22 cellular contexts compared by ENCODE assay signal in genomic region chr22:38009000-38009806, GRCh38. TPM values are rescaled to one million over a fixed set of nuclear protein-coding genes. Genes with fewer than 3 reads are reported as not detected.
DNase-seq lines count a peak whose midpoint lies in the region; ATAC-seq and TF ChIP-seq lines count a peak whose summit lies in the region.
"Had no signal": no experiment of that assay in that cellular context is flagged by ENCODE, and none has a peak within 500 bp of the region (broad histone marks: within the 10 kb centered on the region; RNA-seq: fewer than 3 reads in every experiment).

No MANE protein-coding gene starts in this region.

- H3K79me1 ChIP-seq in trophoblast cell (ENCODE audit: low read length) = no peaks in the 10 kb centered on the region

- H3K9me3 Mint-ChIP-seq in activated naive CD8-positive, alpha-beta T cell (ENCODE audit: low read depth) = no peaks in the 10 kb centered on the region
- H3K9me3 Mint-ChIP-seq in activated naive CD8-positive, alpha-beta T cell treated with anti-CD3 and anti-CD28 coated beads for 36 hours = no peaks in the 10 kb centered on the region
- no peaks in the 10 kb centered on the region for H3K9me3 Mint-ChIP-seq in activated CD8-positive, alpha-beta T cell treated with anti-CD3 and anti-CD28 coated beads, Interleukin-2, amount 10 ng/mL, durations not matched to agents 7 days and 5 days (ENCODE audit: insufficient read depth)
- no peaks in the 10 kb centered on the region for H3K9me3 Mint-ChIP-seq in memory B cell
- H3K9me3 Mint-ChIP-seq: activated T-helper 2 cell treated with anti-CD3 and anti-CD28 coated beads, Interferon-gamma antibody, Interleukin-2, Interleukin-4, amounts not matched to agents 10 μg/mL and 5 μg/mL and 100 μg/mL, durations not matched to agents 14 hours and 24 hours and 36 hours; T-helper 2 cell treated with Interferon-gamma antibody and Interleukin-4, amounts not matched to agents 5 μg/mL and 100 μg/mL, for 36 hours had no signal

- H3K4ac ChIP-seq in trophoblast cell (ENCODE audit: low read depth, low read length) = no peak overlapping the region

- no peak overlapping the region for H2BK120ac ChIP-seq in trophoblast cell (ENCODE audit: insufficient read depth, low read length, poor library complexity)

- peaks cover 0 to 3% (median 0%) of the 10 kb centered on the region in 3 donors for H3K36me3 ChIP-seq in tibial nerve
- H3K36me3 ChIP-seq in trophoblast cell (ENCODE audit: control insufficient read depth in 1 of 2, insufficient read depth in 2 of 2, low read length in 2 of 2) = no peaks in the 10 kb centered on the region

- H3K79me2 ChIP-seq in trophoblast cell (ENCODE audit: control insufficient read depth, insufficient read depth, low read length, poor library complexity) = no peaks in the 10 kb centered on the region

- H2BK5ac ChIP-seq in trophoblast cell (ENCODE audit: low read depth, low read length, poor library complexity) = no peak overlapping the region

- TF ChIP-seq CTCF in tibial nerve (IDR thresholded peaks at IDR 0.05) = no peak

- no peak for TF ChIP-seq POLR2A in tibial nerve (IDR thresholded peaks at IDR 0.05)

- H3K9ac ChIP-seq in trophoblast cell (ENCODE audit: low read length) = no peak overlapping the region

- no peak overlapping the region for H3K4me2 ChIP-seq in trophoblast cell (ENCODE audit: low read length)

- POLR2A ChIA-PET in activated CD8-positive, alpha-beta T cell treated with anti-CD3 and anti-CD28 coated beads, Interleukin-2, amount 10 ng/mL, durations not matched to agents 7 days and 5 days (lab: Charles Lee) = no interaction called here

- no peak overlapping the region for H4K8ac ChIP-seq in trophoblast cell (ENCODE audit: low read depth, low read length)

- H3K4me1 ChIP-seq in tibial nerve = peaks cover 0 to 30% (median 8%) of the 10 kb centered on the region in 4 donors
- peaks cover 2 to 3% of the 10 kb centered on the region in 2 experiments for H3K4me1 ChIP-seq in trophoblast cell (ENCODE audit: control insufficient read depth in 1 of 2, insufficient read depth in 2 of 2, low read length in 2 of 2)

- H3K14ac ChIP-seq in trophoblast cell (ENCODE audit: low read length) = no peak overlapping the region

- H3K4me1 Mint-ChIP-seq in activated naive CD8-positive, alpha-beta T cell (ENCODE audit: low read depth) = peaks cover 2% of the 10 kb centered on the region
- peaks cover 4% of the 10 kb centered on the region for H3K4me1 Mint-ChIP-seq in activated naive CD8-positive, alpha-beta T cell treated with anti-CD3 and anti-CD28 coated beads for 36 hours
- peaks cover 13% of the 10 kb centered on the region for H3K4me1 Mint-ChIP-seq in activated CD8-positive, alpha-beta T cell treated with anti-CD3 and anti-CD28 coated beads, Interleukin-2, amount 10 ng/mL, durations not matched to agents 7 days and 5 days (ENCODE audit: low read depth)
- peaks cover 3% of the 10 kb centered on the region for H3K4me1 Mint-ChIP-seq in memory B cell

- peak overlapping the region; percentile 23 for H3K27ac Mint-ChIP-seq in activated naive CD8-positive, alpha-beta T cell
- H3K27ac Mint-ChIP-seq in activated naive CD8-positive, alpha-beta T cell treated with anti-CD3 and anti-CD28 coated beads for 36 hours = no peak overlapping the region
- H3K27ac Mint-ChIP-seq in activated CD8-positive, alpha-beta T cell treated with anti-CD3 and anti-CD28 coated beads, Interleukin-2, amount 10 ng/mL, durations not matched to agents 7 days and 5 days = peak overlapping the region; percentile 27
- peak overlapping the region; percentile 4 for H3K27ac Mint-ChIP-seq in memory B cell
- H3K27ac Mint-ChIP-seq: activated T-helper 2 cell treated with anti-CD3 and anti-CD28 coated beads, Interferon-gamma antibody, Interleukin-2, Interleukin-4, amounts not matched to agents 10 μg/mL and 5 μg/mL and 100 μg/mL, durations not matched to agents 14 hours and 24 hours and 36 hours; T-helper 2 cell treated with Interferon-gamma antibody and Interleukin-4, amounts not matched to agents 5 μg/mL and 100 μg/mL, for 36 hours had no signal

- H4K91ac ChIP-seq in trophoblast cell (ENCODE audit: low read depth, low read length) = no peak overlapping the region

- H3K27ac ChIP-seq in tibial nerve = peak overlapping the region; percentile 46 to 97 (median 74)
- no peak overlapping the region for H3K27ac ChIP-seq in trophoblast cell (ENCODE audit: low read depth, low read length)

- no peak for DNase-seq in activated naive CD8-positive, alpha-beta T cell treated with anti-CD3 and anti-CD28 coated beads for 36 hours
- no peak for DNase-seq in activated CD8-positive, alpha-beta T cell treated with anti-CD3 and anti-CD28 coated beads, Interleukin-2, amount 10 ng/mL, durations not matched to agents 7 days and 5 days
- DNase-seq in memory B cell (ENCODE audit: low spot score in 2 of 2) = no peak
- no peak for DNase-seq in tibial nerve (ENCODE audit: low spot score in 2 of 2)
- DNase-seq in mucosa of gallbladder (ENCODE audit: low spot score) = no peak
- DNase-seq in trophoblast cell = no peak
- DNase-seq: activated CD4-positive, alpha-beta T cell treated with anti-CD3 and anti-CD28 coated beads, Interleukin-2, amount 10 ng/mL, durations not matched to agents 7 days and 5 days; C1 segment of cervical spinal cord; cortex of kidney; EL; NCI-H1092; NCI-H187 treated with DMSO at 0.1 percent for 48 hours; NCI-H226 had no signal

- CTCF ChIA-PET in activated CD8-positive, alpha-beta T cell treated with anti-CD3 and anti-CD28 coated beads, Interleukin-2, amount 10 ng/mL, durations not matched to agents 7 days and 5 days (lab: Charles Lee) = no interaction called here

- H3K18ac ChIP-seq in trophoblast cell (ENCODE audit: low read length) = no peak overlapping the region

- H3K4me3 ChIP-seq in tibial nerve (no peak overlapping the region), trophoblast cell (ENCODE audit: low read depth, low read length) (no peak overlapping the region)

- no peak overlapping the region for H4K12ac ChIP-seq in trophoblast cell (ENCODE audit: low read depth, low read length)

- no peak overlapping the region for H2AK5ac ChIP-seq in trophoblast cell (ENCODE audit: low read length)

- ATAC-seq in activated CD8-positive, alpha-beta T cell treated with anti-CD3 and anti-CD28 coated beads, Interleukin-2, amount 10 ng/mL, durations not matched to agents 7 days and 5 days = peak; percentile 33
- no peak for ATAC-seq in memory B cell (ENCODE audit: low read depth)
- ATAC-seq in HG02678 (IDR thresholded peaks at IDR 0.05; ENCODE audit: unreplicated experiment) = no peak

- no peak overlapping the region for H2BK12ac ChIP-seq in trophoblast cell (ENCODE audit: low read length)

- no peak overlapping the region for H3K23ac ChIP-seq in trophoblast cell (ENCODE audit: low read length)

- no peaks in the 10 kb centered on the region for H3K36me3 Mint-ChIP-seq in activated naive CD8-positive, alpha-beta T cell
- H3K36me3 Mint-ChIP-seq in activated naive CD8-positive, alpha-beta T cell treated with anti-CD3 and anti-CD28 coated beads for 36 hours = no peaks in the 10 kb centered on the region
- H3K36me3 Mint-ChIP-seq in activated CD8-positive, alpha-beta T cell treated with anti-CD3 and anti-CD28 coated beads, Interleukin-2, amount 10 ng/mL, durations not matched to agents 7 days and 5 days (ENCODE audit: low read depth) = no peaks in the 10 kb centered on the region
- no peaks in the 10 kb centered on the region for H3K36me3 Mint-ChIP-seq in memory B cell

- no peaks in the 10 kb centered on the region for H3K9me3 ChIP-seq in tibial nerve
- no peaks in the 10 kb centered on the region for H3K9me3 ChIP-seq in trophoblast cell (ENCODE audit: insufficient read depth, low read depth, low read length)

- no peak overlapping the region for H2AFZ ChIP-seq in trophoblast cell (ENCODE audit: insufficient read depth, low read length, poor library complexity)

- no peak for TF ChIP-seq EP300 in tibial nerve (IDR thresholded peaks at IDR 0.05)

- no peaks in the 10 kb centered on the region for H3K27me3 ChIP-seq in tibial nerve
- H3K27me3 ChIP-seq in trophoblast cell (ENCODE audit: insufficient read depth, low read length) = no peaks in the 10 kb centered on the region

- no peaks in the 10 kb centered on the region for H3K27me3 Mint-ChIP-seq in activated naive CD8-positive, alpha-beta T cell
- H3K27me3 Mint-ChIP-seq in activated naive CD8-positive, alpha-beta T cell treated with anti-CD3 and anti-CD28 coated beads for 36 hours = no peaks in the 10 kb centered on the region
- H3K27me3 Mint-ChIP-seq in activated CD8-positive, alpha-beta T cell treated with anti-CD3 and anti-CD28 coated beads, Interleukin-2, amount 10 ng/mL, durations not matched to agents 7 days and 5 days (ENCODE audit: low read depth) = no peaks in the 10 kb centered on the region
- no peaks in the 10 kb centered on the region for H3K27me3 Mint-ChIP-seq in memory B cell
- H3K27me3 Mint-ChIP-seq: activated CD4-positive, alpha-beta T cell treated with anti-CD3 and anti-CD28 coated beads, Interleukin-2, amount 10 ng/mL, durations not matched to agents 7 days and 5 days had no signal

- WGBS in tibial nerve, 2 donors = 49 to 53% methylated on average over 14 of the region's 14 CpGs
- no CpG with 5 or more reads among the region's 14 CpGs for WGBS in trophoblast cell (ENCODE audit: extremely low coverage, insufficient coverage, insufficient read length)

- no peak overlapping the region for H3K4me3 Mint-ChIP-seq in activated naive CD8-positive, alpha-beta T cell
- H3K4me3 Mint-ChIP-seq in activated naive CD8-positive, alpha-beta T cell treated with anti-CD3 and anti-CD28 coated beads for 36 hours = no peak overlapping the region
- no peak overlapping the region for H3K4me3 Mint-ChIP-seq in activated CD8-positive, alpha-beta T cell treated with anti-CD3 and anti-CD28 coated beads, Interleukin-2, amount 10 ng/mL, durations not matched to agents 7 days and 5 days
- no peak overlapping the region for H3K4me3 Mint-ChIP-seq in memory B cell
- H3K4me3 Mint-ChIP-seq: activated CD4-positive, alpha-beta T cell treated with anti-CD3 and anti-CD28 coated beads, Interleukin-2, amount 10 ng/mL, durations not matched to agents 7 days and 5 days; brain; T-helper 2 cell treated with Interferon-gamma antibody and Interleukin-4, amounts not matched to agents 5 μg/mL and 100 μg/mL, for 36 hours had no signal

RNA-seq across cellular contexts. Expression of gene SOX10, which starts 24.8 kb away (rescaled TPM):
- not detected for total RNA-seq in activated naive CD8-positive, alpha-beta T cell treated with anti-CD3 and anti-CD28 coated beads for 36 hours
- total RNA-seq in activated CD8-positive, alpha-beta T cell treated with anti-CD3 and anti-CD28 coated beads, Interleukin-2, amount 10 ng/mL, durations not matched to agents 7 days and 5 days = not detected
- total RNA-seq in tibial nerve (10 to 100 TPM; 59.9 to 94.0 (median 84.2) TPM), mucosa of gallbladder (5.1 TPM)
- 0.10 and 0.15 TPM in 2 replicates for polyA plus RNA-seq in trophoblast cell (2013)
- total RNA-seq: A673; activated CD4-positive, alpha-beta T cell treated with anti-CD3 and anti-CD28 coated beads, Interleukin-2, amount 10 ng/mL, durations not matched to agents 7 days and 5 days; activated T-helper 2 cell treated with anti-CD3 and anti-CD28 coated beads, Interferon-gamma antibody, Interleukin-2, Interleukin-4, amounts not matched to agents 10 μg/mL and 5 μg/mL and 100 μg/mL, durations not matched to agents 14 hours and 24 hours and 36 hours; fibroblast of lung; mononuclear cell had no signal
- polyA plus RNA-seq: fibroblast of lung had no signal

RNA-seq across cellular contexts. Expression of gene PICK1, which starts 48.0 kb away (rescaled TPM):
- total RNA-seq in activated naive CD8-positive, alpha-beta T cell treated with anti-CD3 and anti-CD28 coated beads for 36 hours = 10 to 100 TPM; 19.3 TPM
- total RNA-seq in activated CD8-positive, alpha-beta T cell treated with anti-CD3 and anti-CD28 coated beads, Interleukin-2, amount 10 ng/mL, durations not matched to agents 7 days and 5 days = 10 to 100 TPM; 12.7 to 14.0 TPM
- 10 to 100 TPM; 32.1 to 49.8 (median 44.2) TPM for total RNA-seq in tibial nerve
- total RNA-seq in mucosa of gallbladder = 49.0 TPM
- 13.7 TPM in 2 replicates for polyA plus RNA-seq in trophoblast cell (2013)

RNA-seq across cellular contexts. Expression of gene POLR2F, which starts 55.7 kb away (rescaled TPM):
- total RNA-seq in activated naive CD8-positive, alpha-beta T cell treated with anti-CD3 and anti-CD28 coated beads for 36 hours = 100 to 1,000 TPM; 131 to 140 TPM
- total RNA-seq in activated CD8-positive, alpha-beta T cell treated with anti-CD3 and anti-CD28 coated beads, Interleukin-2, amount 10 ng/mL, durations not matched to agents 7 days and 5 days = 10 to 100 TPM; 71.7 to 73.8 TPM
- total RNA-seq in tibial nerve (100 to 1,000 TPM in 3 of 4 donors, 10 to 100 TPM in 1; 54.7 to 181 (median 120) TPM), mucosa of gallbladder (80.7 TPM)
- polyA plus RNA-seq in trophoblast cell (2013) = 140 and 147 TPM in 2 replicates

RNA-seq across cellular contexts. Expression of gene C22orf23, which starts 55.8 kb away (rescaled TPM):
- under 1 TPM; 0.40 to 0.41 TPM for total RNA-seq in activated naive CD8-positive, alpha-beta T cell treated with anti-CD3 and anti-CD28 coated beads for 36 hours
- not detected for total RNA-seq in activated CD8-positive, alpha-beta T cell treated with anti-CD3 and anti-CD28 coated beads, Interleukin-2, amount 10 ng/mL, durations not matched to agents 7 days and 5 days
- total RNA-seq in tibial nerve = under 1 TPM in 1 of 4 donors, not detected in 3; 0.21 TPM
- not detected for total RNA-seq in mucosa of gallbladder
- polyA plus RNA-seq in trophoblast cell (2013) = 0.12 and 0.18 TPM in 2 replicates
- total RNA-seq: activated T-helper 2 cell treated with anti-CD3 and anti-CD28 coated beads, Interferon-gamma antibody, Interleukin-2, Interleukin-4, amounts not matched to agents 10 μg/mL and 5 μg/mL and 100 μg/mL, durations not matched to agents 14 hours and 24 hours and 36 hours; liver; mononuclear cell had no signal
